Comparison of ENCODE assay signal across 24 cellular contexts in genomic region chr18:617970-618504, GRCh38. TPM values are rescaled to one million over a fixed set of nuclear protein-coding genes. Genes with fewer than 3 reads are reported as not detected.
"Had no signal": no experiment of that assay in that cellular context is flagged by ENCODE, and none has a peak within 500 bp of the region (broad histone marks: within the 10 kb centered on the region; RNA-seq: fewer than 3 reads in every experiment).

No MANE protein-coding gene starts in this region.

- H3K27ac ChIP-seq: adrenal gland, breast epithelium, colonic mucosa had no signal

- H3K36me3 ChIP-seq: adrenal gland, breast epithelium, colonic mucosa had no signal

- H3K4me3 ChIP-seq: adrenal gland, breast epithelium, colonic mucosa had no signal

- ATAC-seq: activated CD8-positive, alpha-beta T cell treated with anti-CD3 and anti-CD28 coated beads, Interleukin-2, amount 10 ng/mL, durations not matched to agents 7 days and 5 days; WTC11 had no signal

- H3K9me3 ChIP-seq: adrenal gland, breast epithelium, colonic mucosa had no signal

- H3K27me3 ChIP-seq: adrenal gland, breast epithelium, colonic mucosa had no signal

- H3K4me1 ChIP-seq: breast epithelium, colonic mucosa had no signal

- DNase-seq: activated CD4-positive, alpha-beta T cell treated with anti-CD3 and anti-CD28 coated beads for 48 hours; activated CD4-positive, alpha-beta T cell treated with anti-CD3 and anti-CD28 coated beads, Interleukin-2, amount 50 U/mL, for 4 hours; activated CD4-positive, CD25-positive, alpha-beta regulatory T cell treated with anti-CD3 and anti-CD28 coated beads, Interleukin-2, amount 50 U/mL, for 72 hours; activated CD8-positive, alpha-beta memory T cell treated with anti-CD3 and anti-CD28 coated beads, Interleukin-2, amount 50 U/mL, for 48 hours; activated CD8-positive, alpha-beta T cell treated with anti-CD3 and anti-CD28 coated beads, Interleukin-2, amount 10 ng/mL, durations not matched to agents 7 days and 5 days; activated naive CD4-positive, alpha-beta T cell treated with anti-CD3 and anti-CD28 coated beads, Interleukin-2, amount 50 U/mL, for 16 hours; activated naive CD8-positive, alpha-beta T cell treated with anti-CD3 and anti-CD28 coated beads, Interleukin-2, amount 10 ng/mL, durations not matched to agents 7 days and 5 days; activated T-cell treated with anti-CD3 and anti-CD28 coated beads, Interleukin-2, amount 50 U/mL, for 1 hour; adrenal gland; anterior cingulate cortex; caudate nucleus; colonic mucosa; Karpas-422; NCI-H1930; NCI-H446; NCI-H526; SIG-M5; T-helper 1 cell had no signal

RNA-seq across cellular contexts. Expression of gene CLUL1, which starts 21.2 kb away (rescaled TPM):
- total RNA-seq: activated CD8-positive, alpha-beta T cell treated with anti-CD3 and anti-CD28 coated beads, Interleukin-2, amount 10 ng/mL, durations not matched to agents 7 days and 5 days; activated naive CD8-positive, alpha-beta T cell treated with anti-CD3 and anti-CD28 coated beads, Interleukin-2, amount 10 ng/mL, durations not matched to agents 7 days and 5 days; colonic mucosa; OCI-LY7; T-helper 2 cell treated with Interferon-gamma antibody and Interleukin-4, amounts not matched to agents 100 ng/mL and 5 ng/mL, for 36 hours had no signal

RNA-seq across cellular contexts. Expression of gene CETN1, which starts 37.9 kb away (rescaled TPM):
- total RNA-seq: activated CD8-positive, alpha-beta T cell treated with anti-CD3 and anti-CD28 coated beads, Interleukin-2, amount 10 ng/mL, durations not matched to agents 7 days and 5 days; activated naive CD8-positive, alpha-beta T cell treated with anti-CD3 and anti-CD28 coated beads, Interleukin-2, amount 10 ng/mL, durations not matched to agents 7 days and 5 days; adrenal gland; breast epithelium; cerebellum; colonic mucosa; OCI-LY7; RPMI7951; T-helper 2 cell treated with Interferon-gamma antibody and Interleukin-4, amounts not matched to agents 100 ng/mL and 5 ng/mL, for 36 hours; WTC11 had no signal
